ENCODE assay signal across 35 cellular contexts in the genomic region with DNA sequence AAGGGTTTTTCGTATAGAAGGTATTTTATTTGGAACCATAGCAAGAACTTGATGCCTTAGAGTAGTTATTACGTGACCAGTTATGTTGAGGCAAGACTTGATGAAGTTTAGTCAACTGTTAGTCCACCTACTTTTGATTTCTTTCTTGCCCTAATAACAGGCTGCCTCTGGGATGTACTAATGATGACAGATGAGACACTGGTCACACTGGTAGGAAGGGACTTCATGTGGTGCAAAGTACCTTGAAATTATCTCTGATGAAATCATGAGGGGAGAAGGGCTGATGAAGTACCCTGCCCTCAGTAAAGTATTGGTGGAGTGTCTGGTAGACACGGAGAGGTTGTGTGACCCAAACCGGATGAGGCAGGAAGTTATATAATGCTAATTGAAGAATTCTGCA. TPM values are rescaled to one million over a fixed set of nuclear protein-coding genes. Genes with fewer than 3 reads are reported as not detected.
"Had no signal": no experiment of that assay in that cellular context is flagged by ENCODE, and none has a peak within 500 bp of the region (broad histone marks: within the 10 kb centered on the region; RNA-seq: fewer than 3 reads in every experiment).

No MANE protein-coding gene starts in this region.

- H3K27ac Mint-ChIP-seq: activated naive CD4-positive, alpha-beta T cell treated with anti-CD3 and anti-CD28 coated beads, Interleukin-2, amount 10 ng/mL, durations not matched to agents 7 days and 5 days; activated T-cell treated with anti-CD3 and anti-CD28 coated beads, Interleukin-2, amount 50 U/mL, for 24 hours; progenitor cell of endocrine pancreas; stimulated activated memory B cell treated with anti-CD40 and anti-IgM and Interleukin-4, amounts not matched to agents 10 μg/mL and 1 μg/mL and 100 μg/mL, for 72 hours had no signal

- H3K4me1 ChIP-seq: colonic mucosa, right lobe of liver, upper lobe of right lung had no signal

- H3K4me3 ChIP-seq: ascending aorta, cardiac muscle cell, colonic mucosa, esophagus squamous epithelium, heart right ventricle, left lung, lower lobe of right lung, ovary, right lobe of liver, skin epidermis, suprapubic skin, tibial artery, upper lobe of right lung had no signal

- H3K27me3 Mint-ChIP-seq: activated naive CD4-positive, alpha-beta T cell treated with anti-CD3 and anti-CD28 coated beads, Interleukin-2, amount 10 ng/mL, durations not matched to agents 7 days and 5 days; activated T-cell treated with anti-CD3 and anti-CD28 coated beads, Interleukin-2, amount 50 U/mL, for 24 hours; progenitor cell of endocrine pancreas; stimulated activated memory B cell treated with anti-CD40 and anti-IgM and Interleukin-4, amounts not matched to agents 10 μg/mL and 1 μg/mL and 100 μg/mL, for 72 hours had no signal

- H3K9me3 ChIP-seq: ascending aorta, colonic mucosa, esophagus squamous epithelium, lower lobe of right lung, ovary, right lobe of liver, suprapubic skin, tibial artery, upper lobe of right lung had no signal

- DNase-seq: activated CD4-positive, alpha-beta T cell treated with anti-CD3 and anti-CD28 coated beads for 48 hours; activated CD4-positive, alpha-beta T cell treated with anti-CD3 and anti-CD28 coated beads, Interleukin-2, amount 50 U/mL, for 48 hours; activated CD8-positive, alpha-beta memory T cell treated with anti-CD3 and anti-CD28 coated beads, Interleukin-2, amount 50 U/mL, for 48 hours; activated gamma-delta T cell; activated naive CD4-positive, alpha-beta T cell treated with anti-CD3 and anti-CD28 coated beads, Interleukin-2, amount 10 ng/mL, durations not matched to agents 7 days and 5 days; activated T-cell treated with anti-CD3 and anti-CD28 coated beads, Interleukin-2, amount 50 U/mL, for 24 hours; cerebellar nuclear complex; colonic mucosa; effector CD8-positive, alpha-beta T cell; esophagus squamous epithelium; foreskin melanocyte; heart right ventricle; kidney glomerular epithelial cell; left lung; lower lobe of right lung; mesendoderm; ovary; right lobe of liver; stimulated activated CD4-positive, alpha-beta T cell treated with anti-CD3 and anti-CD28 coated beads, Interleukin-4, amount 100 ng/mL, for 24 hours; T-helper 9 cell; tibial artery; upper lobe of right lung had no signal

- H3K27me3 ChIP-seq: ascending aorta, cardiac muscle cell, colonic mucosa, esophagus squamous epithelium, heart right ventricle, left lung, ovary, right lobe of liver, suprapubic skin, tibial artery, upper lobe of right lung had no signal

- ATAC-seq: activated CD4-positive, CD25-positive, alpha-beta regulatory T cell treated with anti-CD3 and anti-CD28 coated beads, Interleukin-2, amount 50 U/mL, for 24 hours; heart right ventricle; left lung; lower lobe of right lung; right lobe of liver; stimulated activated memory B cell treated with anti-CD40 and anti-IgM and Interleukin-4, amounts not matched to agents 10 μg/mL and 1 μg/mL and 100 μg/mL, for 72 hours; upper lobe of right lung had no signal

- H3K27ac ChIP-seq: ascending aorta, cardiac muscle cell, colonic mucosa, epithelial cell of prostate, esophagus squamous epithelium, heart right ventricle, left lung, lower lobe of right lung, ovary, right lobe of liver, skin epidermis, suprapubic skin, tibial artery, upper lobe of right lung, VCaP had no signal

- H3K36me3 ChIP-seq: ascending aorta, cardiac muscle cell, colonic mucosa, esophagus squamous epithelium, heart right ventricle, left lung, lower lobe of right lung, ovary, right lobe of liver, suprapubic skin, tibial artery, upper lobe of right lung had no signal

- H3K4me3 Mint-ChIP-seq: activated naive CD4-positive, alpha-beta T cell treated with anti-CD3 and anti-CD28 coated beads, Interleukin-2, amount 10 ng/mL, durations not matched to agents 7 days and 5 days; activated T-cell treated with anti-CD3 and anti-CD28 coated beads, Interleukin-2, amount 50 U/mL, for 24 hours; brain; stimulated activated memory B cell treated with anti-CD40 and anti-IgM and Interleukin-4, amounts not matched to agents 10 μg/mL and 1 μg/mL and 100 μg/mL, for 72 hours had no signal

RNA-seq across cellular contexts. Expression of gene NPPC, which starts 40.7 kb away (rescaled TPM):
- total RNA-seq: ascending aorta; cardiac muscle cell; dermis microvascular lymphatic vessel endothelial cell; left lung; lower lobe of right lung; mononuclear cell; progenitor cell of endocrine pancreas; right lobe of liver; suprapubic skin; T-helper 1 cell treated with Interleukin-12 subunit alpha and Interleukin-12 subunit beta and Interleukin-4 antibody, amounts not matched to agents 30 ng/mL and 1 ng/mL, for 36 hours; upper lobe of right lung had no signal
